Comparison of ENCODE assay signal across 9 cellular contexts in the genomic region with DNA sequence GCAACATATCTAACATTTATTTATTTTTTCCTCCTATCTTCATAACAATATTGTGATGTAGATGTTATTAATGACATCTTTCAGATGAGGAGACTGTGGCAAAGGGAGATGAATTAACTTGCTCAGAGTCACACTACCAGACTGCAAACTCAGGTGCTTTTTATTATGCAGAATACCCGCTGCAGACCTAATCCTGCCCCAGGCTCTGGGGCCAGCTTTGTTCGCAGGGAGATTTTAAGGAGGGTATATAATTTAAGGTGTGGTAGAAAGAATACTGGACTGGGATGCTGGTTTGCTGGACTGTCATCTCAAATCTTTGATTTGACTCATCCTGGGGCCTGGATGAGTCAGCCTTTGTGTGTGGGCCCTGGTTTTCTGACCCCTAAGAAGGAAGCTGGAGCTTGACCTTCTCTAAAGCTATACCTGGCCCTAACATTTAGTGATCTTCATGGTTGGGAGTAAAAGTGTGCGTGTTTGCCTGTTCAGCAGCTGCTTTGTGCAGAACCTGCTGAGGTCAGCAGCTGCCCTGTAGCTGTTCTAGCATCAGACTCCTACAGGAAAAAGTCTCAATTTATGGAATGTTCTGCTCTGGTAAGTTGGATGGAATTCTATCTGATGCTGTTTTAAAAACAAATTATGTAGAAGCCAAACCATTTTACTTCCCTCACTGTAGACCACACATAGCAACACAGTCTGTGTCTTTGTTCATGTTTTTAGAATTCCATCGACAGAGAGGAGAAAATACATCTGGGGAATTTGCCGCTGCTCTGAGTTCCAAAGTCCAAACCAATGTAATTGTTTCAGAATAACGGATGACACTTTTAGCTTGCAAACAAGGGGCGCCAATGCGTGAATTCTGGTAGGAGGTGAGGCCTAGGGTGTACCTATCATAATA. TPM values are rescaled to one million over a fixed set of nuclear protein-coding genes. Genes with fewer than 3 reads are reported as not detected.
DNase-seq lines count a peak whose midpoint lies in the region; ATAC-seq, FAIRE-seq and TF ChIP-seq lines count a peak whose summit lies in the region.
"Had no signal": no experiment of that assay in that cellular context is flagged by ENCODE, and none has a peak within 500 bp of the region (broad histone marks: within the 10 kb centered on the region; RNA-seq: fewer than 3 reads in every experiment).

No MANE protein-coding gene starts in this region.

- H2BK12ac ChIP-seq in neuronal stem cell (ENCODE audit: low read length) = no peak overlapping the region

- no peak overlapping the region for H4K91ac ChIP-seq in neuronal stem cell (ENCODE audit: low read depth, low read length, poor library complexity)

- no peaks in the 10 kb centered on the region for H3K27me3 Mint-ChIP-seq in activated naive CD8-positive, alpha-beta T cell treated with anti-CD3 and anti-CD28 coated beads, Interleukin-2, amount 50 U/mL, for 24 hours

- ATAC-seq in GM18868 (IDR thresholded peaks at IDR 0.05; ENCODE audit: unreplicated experiment) (peak; percentile 69), HG02759 (IDR thresholded peaks at IDR 0.05; ENCODE audit: unreplicated experiment) (peak; percentile 75)
- ATAC-seq in activated naive CD8-positive, alpha-beta T cell treated with anti-CD3 and anti-CD28 coated beads, Interleukin-2, amount 50 U/mL, for 24 hours = no peak

- no peak overlapping the region for H3K27ac Mint-ChIP-seq in activated naive CD8-positive, alpha-beta T cell treated with anti-CD3 and anti-CD28 coated beads, Interleukin-2, amount 50 U/mL, for 24 hours

- H3K18ac ChIP-seq in neuronal stem cell (ENCODE audit: low read length) = no peak overlapping the region

- peak; percentile 25 for DNase-seq in SW480 (ENCODE audit: low spot score)
- DNase-seq in small intestine = peak; percentile 28
- no peak for DNase-seq in esophagus muscularis mucosa (ENCODE audit: extremely low spot score)
- DNase-seq in activated naive CD8-positive, alpha-beta T cell treated with anti-CD3 and anti-CD28 coated beads, Interleukin-2, amount 50 U/mL, for 24 hours = no peak
- no peak for DNase-seq in NCI-H187 treated with DMSO at 0.1 percent for 48 hours (lab: John Stamatoyannopoulos, UW)
- DNase-seq in neuronal stem cell (ENCODE audit: low spot score) = no peak

- H3K4me3 ChIP-seq in small intestine (ENCODE audit: low read depth in 1 of 2, low read length in 2 of 2) = no peak overlapping the region
- H3K4me3 ChIP-seq in esophagus muscularis mucosa = no peak overlapping the region
- H3K4me3 ChIP-seq in neuronal stem cell (ENCODE audit: low read length in 2 of 2) = no peak overlapping the region
- H3K4me3 ChIP-seq: prostate gland had no signal

- no peak overlapping the region for H3K4me2 ChIP-seq in neuronal stem cell (ENCODE audit: insufficient read depth, low read length, poor library complexity, severe bottlenecking)

- H3K23ac ChIP-seq in neuronal stem cell (ENCODE audit: low read depth, low read length, poor library complexity) = no peak overlapping the region

- H2BK120ac ChIP-seq in neuronal stem cell (ENCODE audit: low read depth, low read length) = no peak overlapping the region

- H2AFZ ChIP-seq in neuronal stem cell (ENCODE audit: low read length) = no peak overlapping the region

- no peak overlapping the region for H3K14ac ChIP-seq in neuronal stem cell (ENCODE audit: low read length)

- H2AK5ac ChIP-seq in neuronal stem cell (ENCODE audit: low read depth, low read length) = no peak overlapping the region

- H3K9ac ChIP-seq in neuronal stem cell (ENCODE audit: low read depth, low read length, poor library complexity) = no peak overlapping the region

- H3K36me3 ChIP-seq in small intestine (ENCODE audit: control insufficient read depth in 2 of 2, insufficient read depth in 2 of 2, low read length in 2 of 2) = no peaks in the 10 kb centered on the region
- H3K36me3 ChIP-seq in esophagus muscularis mucosa = no peaks in the 10 kb centered on the region
- no peaks in the 10 kb centered on the region for H3K36me3 ChIP-seq in neuronal stem cell (replicated peaks in 1 of 2; ENCODE audit: control insufficient read depth in 2 of 2, insufficient read depth in 2 of 2, low read length in 2 of 2)
- H3K36me3 ChIP-seq: prostate gland had no signal

- peaks cover 1% of the 10 kb centered on the region for H3K79me1 ChIP-seq in neuronal stem cell (ENCODE audit: low read depth, low read length)

- TF ChIP-seq POLR2A in esophagus muscularis mucosa (IDR thresholded peaks at IDR 0.05; ENCODE audit: low read depth) = no peak

- peaks cover 6 to 9% of the 10 kb centered on the region in 2 donors for H3K4me1 ChIP-seq in small intestine (ENCODE audit: control insufficient read depth in 2 of 2, insufficient read depth in 1 of 2, low read depth in 1 of 2, low read length in 1 of 2)
- H3K4me1 ChIP-seq in esophagus muscularis mucosa = peaks cover 10 to 19% (median 17%) of the 10 kb centered on the region in 4 donors
- H3K4me1 ChIP-seq in neuronal stem cell (ENCODE audit: control insufficient read depth in 2 of 2, insufficient read depth in 1 of 2, low read depth in 1 of 2, low read length in 2 of 2) = peaks cover 4 to 7% of the 10 kb centered on the region in 2 donors

- no peaks in the 10 kb centered on the region for H3K9me3 Mint-ChIP-seq in activated naive CD8-positive, alpha-beta T cell treated with anti-CD3 and anti-CD28 coated beads, Interleukin-2, amount 50 U/mL, for 24 hours

- H3K4me3 Mint-ChIP-seq in activated naive CD8-positive, alpha-beta T cell treated with anti-CD3 and anti-CD28 coated beads, Interleukin-2, amount 50 U/mL, for 24 hours = no peak overlapping the region

- 19 to 56% (median 42%) methylated on average over 8 of the region's 8 CpGs for WGBS in small intestine, 3 donors
- 84% methylated on average over 8 of the region's 8 CpGs for WGBS in esophagus muscularis mucosa
- WGBS in neuronal stem cell (ENCODE audit: extremely low coverage in 2 of 2, insufficient read length in 2 of 2, insufficient replicate concordance in 1 of 2), 2 donors = no CpG with 5 or more reads among the region's 8 CpGs

- no peak overlapping the region for H2BK15ac ChIP-seq in neuronal stem cell (ENCODE audit: low read length)

- no peaks in the 10 kb centered on the region for H3K9me3 ChIP-seq in small intestine (ENCODE audit: control insufficient read depth, low read depth)
- H3K9me3 ChIP-seq in esophagus muscularis mucosa = no peaks in the 10 kb centered on the region
- no peaks in the 10 kb centered on the region for H3K9me3 ChIP-seq in neuronal stem cell (replicated peaks in 1 of 2; ENCODE audit: control insufficient read depth in 2 of 2, insufficient read depth in 1 of 2, low read depth in 1 of 2, low read length in 2 of 2)
- H3K9me3 ChIP-seq: prostate gland had no signal

- peaks cover 3% of the 10 kb centered on the region for H3K36me3 Mint-ChIP-seq in activated naive CD8-positive, alpha-beta T cell treated with anti-CD3 and anti-CD28 coated beads, Interleukin-2, amount 50 U/mL, for 24 hours (ENCODE audit: low read depth)

- H3K4me1 Mint-ChIP-seq in activated naive CD8-positive, alpha-beta T cell treated with anti-CD3 and anti-CD28 coated beads, Interleukin-2, amount 50 U/mL, for 24 hours = peaks cover 24% of the 10 kb centered on the region

- FAIRE-seq in small intestine (lab: Jason Lieb, UNC) = no peak

- H3K27me3 ChIP-seq in small intestine (ENCODE audit: control insufficient read depth in 2 of 2, insufficient read depth in 2 of 2, low read length in 2 of 2) = no peaks in the 10 kb centered on the region
- H3K27me3 ChIP-seq in esophagus muscularis mucosa = no peaks in the 10 kb centered on the region
- no peaks in the 10 kb centered on the region for H3K27me3 ChIP-seq in neuronal stem cell (ENCODE audit: control insufficient read depth in 3 of 3, insufficient read depth in 3 of 3, low read depth in 1 of 3, low read length in 3 of 3)

- no peak overlapping the region for H4K8ac ChIP-seq in neuronal stem cell (ENCODE audit: low read depth, low read length)

- H3K27ac ChIP-seq in small intestine (ENCODE audit: low read depth in 1 of 2, low read length in 1 of 2) (peak overlapping the region in 1 of 2 donors; percentile 65), esophagus muscularis mucosa (replicated peaks in 1 of 4) (no peak overlapping the region), neuronal stem cell (replicated peaks; ENCODE audit: low read length) (no peak overlapping the region)
- H3K27ac ChIP-seq: prostate gland had no signal

- H2BK5ac ChIP-seq in neuronal stem cell (ENCODE audit: low read length) = no peak overlapping the region

- no peak for TF ChIP-seq EP300 in esophagus muscularis mucosa (IDR thresholded peaks at IDR 0.05)

- no peak for TF ChIP-seq CTCF in esophagus muscularis mucosa (IDR thresholded peaks at IDR 0.05)

- no peak overlapping the region for H3K4ac ChIP-seq in neuronal stem cell (ENCODE audit: low read length)

- intact Hi-C loops in esophagus muscularis mucosa (cut with DNase I) = no loop called here

RNA-seq across cellular contexts. Expression of a gene that starts 4.5 kb away (rescaled TPM):
- 10 to 100 TPM; 10.6 to 36.5 (median 14.3) TPM for polyA plus RNA-seq in small intestine
- 10 to 100 TPM in 1 of 4 donors, 1 to 10 TPM in 3; 5.1 to 13.7 (median 8.8) TPM for total RNA-seq in esophagus muscularis mucosa
- polyA plus RNA-seq in neuronal stem cell (2013, experiment 1 of 2) = 6.4 TPM
- 5.5 TPM for polyA plus RNA-seq in neuronal stem cell (2013, experiment 2 of 2)

Comparison
In these comparisons a context has a peak if more than half of its experiments do, and no peak if none do; other contexts are left out.
1. DNase-seq: peak in SW480 (single experiment) and small intestine (single experiment); none in esophagus muscularis mucosa (single experiment), activated naive CD8-positive, alpha-beta T cell treated with anti-CD3 and anti-CD28 coated beads, Interleukin-2, amount 50 U/mL, for 24 hours (single experiment), NCI-H187 treated with DMSO at 0.1 percent for 48 hours (single experiment) and neuronal stem cell (single experiment).